1 cellular context compared by ENCODE assay signal in genomic region chr6:140061422-140062041, GRCh38.
TF ChIP-seq lines count a peak whose summit lies in the region.

No MANE protein-coding gene starts in this region.

TF ChIP-seq in GM23338, 12 proteins besides CTCF, POLR2A, EP300 and RAD21 (continued from another document):
- TF ChIP-seq ETS1 (IDR thresholded peaks at IDR 0.05) (no peak), NANOG (IDR thresholded peaks at IDR 0.05; ENCODE audit: borderline replicate concordance) (no peak), REST (IDR thresholded peaks at IDR 0.05; ENCODE audit: unreplicated experiment) (no peak)
